18 cellular contexts compared by ENCODE assay signal in genomic region chr1:28466226-28466778, GRCh38. TPM values are rescaled to one million over a fixed set of nuclear protein-coding genes. Genes with fewer than 3 reads are reported as not detected.
A peak's percentile ranks its signal among the peaks of the same experiment; 100 is the strongest.
DNase-seq lines count a peak whose midpoint lies in the region; ATAC-seq and TF ChIP-seq lines count a peak whose summit lies in the region.
"Had no signal": no experiment of that assay in that cellular context is flagged by ENCODE, and none has a peak within 500 bp of the region (broad histone marks: within the 10 kb centered on the region; RNA-seq: fewer than 3 reads in every experiment).

No MANE protein-coding gene starts in this region.

- no peak overlapping the region for H4K91ac ChIP-seq in trophoblast cell (ENCODE audit: low read depth, low read length)

- H2AFZ ChIP-seq in osteoblast (ENCODE audit: low read length) (no peak overlapping the region), trophoblast cell (ENCODE audit: insufficient read depth, low read length, poor library complexity) (no peak overlapping the region)
- H2AFZ ChIP-seq: GM23248 had no signal

- H2BK120ac ChIP-seq in trophoblast cell (ENCODE audit: insufficient read depth, low read length, poor library complexity) = no peak overlapping the region

- H3K27ac ChIP-seq in CD8-positive, alpha-beta T cell (ENCODE audit: low read depth, low read length) = no peak overlapping the region
- H3K27ac ChIP-seq in osteoblast (ENCODE audit: low read depth, low read length) (no peak overlapping the region), trophoblast cell (ENCODE audit: low read depth, low read length) (no peak overlapping the region)
- H3K27ac ChIP-seq: GM23248, RWPE1 had no signal

- no peak for ATAC-seq in CD8-positive, alpha-beta T cell
- no peak for ATAC-seq in activated CD8-positive, alpha-beta T cell treated with anti-CD3 and anti-CD28 coated beads for 36 hours
- no peak for ATAC-seq in GM18858 (IDR thresholded peaks at IDR 0.05; ENCODE audit: unreplicated experiment)
- ATAC-seq: K562 had no signal

- no peak overlapping the region for H4K8ac ChIP-seq in trophoblast cell (ENCODE audit: low read depth, low read length)

- no peak overlapping the region for H4K12ac ChIP-seq in trophoblast cell (ENCODE audit: low read depth, low read length)

- H3K4ac ChIP-seq in trophoblast cell (ENCODE audit: low read depth, low read length) = no peak overlapping the region

- H3K4me1 Mint-ChIP-seq in activated T-cell treated with anti-CD3 and anti-CD28 coated beads, Interleukin-2, amount 50 U/mL, for 24 hours (ENCODE audit: low read depth) = peaks cover 10% of the 10 kb centered on the region
- H3K4me1 Mint-ChIP-seq in CD8-positive, alpha-beta T cell (ENCODE audit: low read depth) = peaks cover 4% of the 10 kb centered on the region
- peaks cover 9% of the 10 kb centered on the region for H3K4me1 Mint-ChIP-seq in activated CD8-positive, alpha-beta T cell treated with anti-CD3 and anti-CD28 coated beads for 36 hours (ENCODE audit: low read depth)

- H3K9ac ChIP-seq in trophoblast cell (ENCODE audit: low read length) = no peak overlapping the region
- H3K9ac ChIP-seq: GM23248 had no signal

- H3K18ac ChIP-seq in trophoblast cell (ENCODE audit: low read length) = no peak overlapping the region

- H3K79me2 ChIP-seq in osteoblast (ENCODE audit: insufficient read depth, low read length) = no peaks in the 10 kb centered on the region
- no peaks in the 10 kb centered on the region for H3K79me2 ChIP-seq in trophoblast cell (ENCODE audit: control insufficient read depth, insufficient read depth, low read length, poor library complexity)

- no peak overlapping the region for H3K23ac ChIP-seq in trophoblast cell (ENCODE audit: low read length)

- no peak overlapping the region for H2BK5ac ChIP-seq in trophoblast cell (ENCODE audit: low read depth, low read length, poor library complexity)

- H3K27me3 ChIP-seq in CD8-positive, alpha-beta T cell (ENCODE audit: insufficient read depth, low read length) = no peaks in the 10 kb centered on the region
- no peaks in the 10 kb centered on the region for H3K27me3 ChIP-seq in osteoblast (ENCODE audit: insufficient read depth, low read length)
- H3K27me3 ChIP-seq in trophoblast cell (ENCODE audit: insufficient read depth, low read length) = no peaks in the 10 kb centered on the region

- H3K27me3 Mint-ChIP-seq in activated T-cell treated with anti-CD3 and anti-CD28 coated beads, Interleukin-2, amount 50 U/mL, for 24 hours = no peaks in the 10 kb centered on the region
- no peaks in the 10 kb centered on the region for H3K27me3 Mint-ChIP-seq in CD8-positive, alpha-beta T cell (ENCODE audit: low read depth)
- H3K27me3 Mint-ChIP-seq in activated CD8-positive, alpha-beta T cell treated with anti-CD3 and anti-CD28 coated beads for 36 hours = no peaks in the 10 kb centered on the region

- no peaks in the 10 kb centered on the region for H3K4me1 ChIP-seq in CD8-positive, alpha-beta T cell (ENCODE audit: insufficient read depth, low read length)
- H3K4me1 ChIP-seq in osteoblast (ENCODE audit: insufficient read depth, low read length) (no peaks in the 10 kb centered on the region), trophoblast cell (ENCODE audit: control insufficient read depth in 1 of 2, insufficient read depth in 2 of 2, low read length in 2 of 2) (no peaks in the 10 kb centered on the region)

- H3K36me3 ChIP-seq in CD8-positive, alpha-beta T cell (ENCODE audit: insufficient read depth, low read length) = peaks cover 15% of the 10 kb centered on the region
- H3K36me3 ChIP-seq in osteoblast (ENCODE audit: insufficient read depth, low read length) = peaks cover 15% of the 10 kb centered on the region
- peaks cover 12 to 13% of the 10 kb centered on the region in 2 experiments for H3K36me3 ChIP-seq in trophoblast cell (ENCODE audit: control insufficient read depth in 1 of 2, insufficient read depth in 2 of 2, low read length in 2 of 2)

- H3K14ac ChIP-seq in trophoblast cell (ENCODE audit: low read length) = no peak overlapping the region

- no peaks in the 10 kb centered on the region for H4K20me1 ChIP-seq in osteoblast (ENCODE audit: insufficient read depth, low read length)

- no CpG with 5 or more reads among the region's 3 CpGs for WGBS in trophoblast cell (ENCODE audit: extremely low coverage, insufficient coverage, insufficient read length)

- no peak for TF ChIP-seq CTCF in CD8-positive, alpha-beta T cell (IDR thresholded peaks at IDR 0.05)
- TF ChIP-seq CTCF in activated CD8-positive, alpha-beta T cell treated with anti-CD3 and anti-CD28 coated beads for 36 hours (IDR thresholded peaks at IDR 0.05) = no peak
- TF ChIP-seq CTCF in osteoblast (IDR thresholded peaks at IDR 0.05; ENCODE audit: extremely low read depth, low read depth, low read length) = no peak

- peaks cover 52% of the 10 kb centered on the region for H3K36me3 Mint-ChIP-seq in activated T-cell treated with anti-CD3 and anti-CD28 coated beads, Interleukin-2, amount 50 U/mL, for 24 hours (ENCODE audit: low read depth)
- H3K36me3 Mint-ChIP-seq in CD8-positive, alpha-beta T cell = peaks cover 48% of the 10 kb centered on the region
- peaks cover 9% of the 10 kb centered on the region for H3K36me3 Mint-ChIP-seq in activated CD8-positive, alpha-beta T cell treated with anti-CD3 and anti-CD28 coated beads for 36 hours (ENCODE audit: low read depth)

- no peak overlapping the region for H3K4me3 Mint-ChIP-seq in activated T-cell treated with anti-CD3 and anti-CD28 coated beads, Interleukin-2, amount 50 U/mL, for 24 hours
- no peak overlapping the region for H3K4me3 Mint-ChIP-seq in CD8-positive, alpha-beta T cell
- H3K4me3 Mint-ChIP-seq in activated CD8-positive, alpha-beta T cell treated with anti-CD3 and anti-CD28 coated beads for 36 hours = no peak overlapping the region

- CTCF ChIA-PET in CD8-positive, alpha-beta T cell (lab: Charles Lee) = interaction anchor here (0.7 kb wide), 1 partner anchor 1194 kb away, joined by 3 read pairs; no protein-coding TSS in a partner anchor
- CTCF ChIA-PET in activated CD8-positive, alpha-beta T cell treated with anti-CD3 and anti-CD28 coated beads for 36 hours (lab: Charles Lee) = interaction anchor here (1.0 kb wide), 1 partner anchor 14 kb away, joined by 3 read pairs; no protein-coding TSS in a partner anchor

- H2AK5ac ChIP-seq in trophoblast cell (ENCODE audit: low read length) = no peak overlapping the region

- DNase-seq in activated T-cell treated with anti-CD3 and anti-CD28 coated beads, Interleukin-2, amount 50 U/mL, for 24 hours = no peak
- DNase-seq in activated T-cell treated with anti-CD3 and anti-CD28 coated beads for 4 hours = no peak
- DNase-seq in CD8-positive, alpha-beta T cell = no peak
- peak; percentile 16 for DNase-seq in activated CD8-positive, alpha-beta T cell treated with anti-CD3 and anti-CD28 coated beads for 36 hours
- DNase-seq in osteoblast (ENCODE audit: insufficient read length, low spot score, missing footprints) = peak; percentile 17
- no peak for DNase-seq in germinal center (ENCODE audit: low spot score)
- no peak for DNase-seq in trophoblast cell
- DNase-seq: AML-193, DMS79 treated with DMSO at 0.1 percent for 48 hours, GM23248, NCI-H1048, NCI-H146, NCI-H2081 treated with DMSO at 0.1 percent for 48 hours, NCI-H345, NCI-H69 had no signal

- H2BK12ac ChIP-seq in trophoblast cell (ENCODE audit: low read length) = no peak overlapping the region

- intact Hi-C loops in CD8-positive, alpha-beta T cell (cut with DNase I, micrococcal nuclease) = no loop called here
- intact Hi-C loops in activated CD8-positive, alpha-beta T cell treated with anti-CD3 and anti-CD28 coated beads for 36 hours (cut with micrococcal nuclease) = no loop called here

- peak overlapping the region; percentile 57 for H3K27ac Mint-ChIP-seq in activated T-cell treated with anti-CD3 and anti-CD28 coated beads, Interleukin-2, amount 50 U/mL, for 24 hours
- H3K27ac Mint-ChIP-seq in CD8-positive, alpha-beta T cell = peak overlapping the region; percentile 41
- H3K27ac Mint-ChIP-seq in activated CD8-positive, alpha-beta T cell treated with anti-CD3 and anti-CD28 coated beads for 36 hours = no peak overlapping the region

- POLR2A ChIA-PET in CD8-positive, alpha-beta T cell (lab: Charles Lee) = no interaction called here
- POLR2A ChIA-PET in activated CD8-positive, alpha-beta T cell treated with anti-CD3 and anti-CD28 coated beads for 36 hours (lab: Charles Lee) = interaction anchor here (0.7 kb wide), 1 partner anchor 14 kb away, joined by 3 read pairs; no protein-coding TSS in a partner anchor

- H3K4me2 ChIP-seq in osteoblast (ENCODE audit: insufficient read depth, low read length) (no peak overlapping the region), trophoblast cell (ENCODE audit: low read length) (no peak overlapping the region)

- H3K9me3 Mint-ChIP-seq in activated T-cell treated with anti-CD3 and anti-CD28 coated beads, Interleukin-2, amount 50 U/mL, for 24 hours = no peaks in the 10 kb centered on the region
- H3K9me3 Mint-ChIP-seq in CD8-positive, alpha-beta T cell = no peaks in the 10 kb centered on the region
- H3K9me3 Mint-ChIP-seq in activated CD8-positive, alpha-beta T cell treated with anti-CD3 and anti-CD28 coated beads for 36 hours = no peaks in the 10 kb centered on the region

- no peaks in the 10 kb centered on the region for H3K9me3 ChIP-seq in CD8-positive, alpha-beta T cell (ENCODE audit: low read length)
- H3K9me3 ChIP-seq in osteoblast (ENCODE audit: low read depth, low read length) (no peaks in the 10 kb centered on the region), trophoblast cell (ENCODE audit: insufficient read depth, low read depth, low read length) (peaks cover 2% of the 10 kb centered on the region)

- H3K4me3 ChIP-seq in CD8-positive, alpha-beta T cell (ENCODE audit: low read depth, low read length) = no peak overlapping the region
- H3K4me3 ChIP-seq in osteoblast (ENCODE audit: insufficient read depth, low read length) (no peak overlapping the region), trophoblast cell (ENCODE audit: low read depth, low read length) (no peak overlapping the region)
- H3K4me3 ChIP-seq: GM23248, K562 had no signal

- no peaks in the 10 kb centered on the region for H3K79me1 ChIP-seq in trophoblast cell (ENCODE audit: low read length)

RNA-seq across cellular contexts. Expression of gene RCC1, which starts 39.5 kb away (rescaled TPM):
- total RNA-seq in CD8-positive, alpha-beta T cell = 10 to 100 TPM; 12.5 to 14.4 TPM
- total RNA-seq in activated CD8-positive, alpha-beta T cell treated with anti-CD3 and anti-CD28 coated beads for 36 hours = 100 to 1,000 TPM; 108 to 113 TPM
- 32.1 and 35.1 TPM in 2 replicates for total RNA-seq in osteoblast
- polyA plus RNA-seq in trophoblast cell (2013) = 90.8 and 94.1 TPM in 2 replicates

Comparison
In these comparisons a context has a peak if more than half of its experiments do, and no peak if none do; other contexts are left out.
1. DNase-seq: peak in activated CD8-positive, alpha-beta T cell treated with anti-CD3 and anti-CD28 coated beads for 36 hours (single experiment) and osteoblast (single experiment); none in activated T-cell treated with anti-CD3 and anti-CD28 coated beads, Interleukin-2, amount 50 U/mL, for 24 hours (single experiment), activated T-cell treated with anti-CD3 and anti-CD28 coated beads for 4 hours (single experiment), CD8-positive, alpha-beta T cell (0 of 7), germinal center (single experiment) and trophoblast cell (0 of 2).